In genomic region chr6:152462716-152463115, GRCh38 we compare ENCODE assay signal across 1 cellular context.
TF ChIP-seq lines count a peak whose summit lies in the region.

No MANE protein-coding gene starts in this region.

TF ChIP-seq in WTC11, 78 proteins besides CTCF, POLR2A, EP300 and RAD21 (continued from another document):
- TF ChIP-seq E2F4 (CRISPR knock-in tag; IDR thresholded peaks at IDR 0.05; ENCODE audit: borderline replicate concordance, low read depth) (no peak), ZNF425 (CRISPR knock-in tag; conservative IDR thresholded peaks at IDR 0.05) (no peak), OVOL2 (CRISPR knock-in tag; IDR thresholded peaks at IDR 0.05; ENCODE audit: borderline replicate concordance) (no peak), ZNF512 (CRISPR knock-in tag; IDR thresholded peaks at IDR 0.05; ENCODE audit: borderline replicate concordance) (no peak), TCF7 (CRISPR knock-in tag; IDR thresholded peaks at IDR 0.05; ENCODE audit: low read depth) (no peak)
